1 cellular context compared by ENCODE assay signal in genomic region chr7:1062296-1063294, GRCh38.
TF ChIP-seq lines count a peak whose summit lies in the region.

No MANE protein-coding gene starts in this region.

TF ChIP-seq in SK-N-SH, 30 proteins besides CTCF, POLR2A, EP300 and RAD21 (continued from another document):
- no peak for TF ChIP-seq ZBTB33 (IDR thresholded peaks at IDR 0.05; ENCODE audit: borderline replicate concordance, low read depth)
- TF ChIP-seq SMC3 (IDR thresholded peaks at IDR 0.05; ENCODE audit: low read depth, low read length): no peak
- TF ChIP-seq TAF1 (IDR thresholded peaks at IDR 0.05; ENCODE audit: borderline replicate concordance, low read depth, low read length): no peak
- TF ChIP-seq EZH2phosphoT487 (IDR thresholded peaks at IDR 0.05; ENCODE audit: borderline replicate concordance, low read depth): no peak
- TF ChIP-seq IRF3 (IDR thresholded peaks at IDR 0.05; ENCODE audit: low read depth, low read length): no peak
- no peak for TF ChIP-seq FOSL2 (IDR thresholded peaks at IDR 0.05; ENCODE audit: borderline replicate concordance, low read depth)
